8 cellular contexts compared by ENCODE assay signal in the genomic region with DNA sequence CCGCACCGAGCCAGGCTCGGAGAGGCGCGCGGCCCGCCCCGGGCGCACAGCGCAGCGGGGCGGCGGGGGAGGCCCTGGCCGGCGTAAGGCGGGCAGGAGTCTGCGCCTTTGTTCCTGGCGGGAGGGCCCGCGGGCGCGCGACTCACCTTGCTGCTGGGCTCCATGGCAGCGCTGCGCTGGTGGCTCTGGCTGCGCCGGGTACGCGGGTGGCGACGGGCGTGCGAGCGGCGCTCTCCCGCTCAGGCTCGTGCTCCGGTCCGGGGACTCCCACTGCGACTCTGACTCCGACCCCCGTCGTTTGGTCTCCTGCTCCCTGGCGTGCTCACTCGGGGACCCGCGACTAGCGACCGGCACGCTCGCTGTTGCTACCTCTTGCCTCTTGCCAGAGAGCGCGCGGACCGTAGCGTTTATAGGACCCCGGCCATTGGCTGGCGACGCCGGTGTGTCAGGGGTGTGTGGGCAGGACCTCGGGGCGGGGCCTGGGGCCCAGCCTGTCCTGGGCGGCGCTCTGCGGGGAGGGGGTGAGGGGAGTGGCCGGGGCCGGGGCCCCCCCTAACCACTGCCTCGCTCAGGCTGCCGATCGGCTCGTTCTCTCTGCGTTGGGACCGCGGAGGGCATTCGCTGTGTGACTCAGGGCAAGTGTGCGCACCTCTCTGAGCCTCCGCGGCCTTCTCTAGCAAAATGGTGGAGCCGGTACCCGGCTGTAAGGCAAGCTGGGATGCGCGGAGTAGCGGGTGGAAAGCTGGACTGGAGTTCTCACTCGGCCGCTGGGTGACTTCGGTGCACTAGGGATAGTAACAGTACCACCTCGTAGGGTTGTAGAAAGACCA. TPM values are rescaled to one million over a fixed set of nuclear protein-coding genes. Genes with fewer than 3 reads are reported as not detected.
DNase-seq lines count a peak whose midpoint lies in the region; ATAC-seq and TF ChIP-seq lines count a peak whose summit lies in the region.

SLC2A1 (minus strand) TSS at position 381 of the 830 bp plus-strand sequence; CDS start at position 164, 217 bp downstream.

- peak within 1 kb of the TSS; percentile 74 for H3K27ac ChIP-seq in angular gyrus (ENCODE audit: low read depth, low read length)
- H3K27ac ChIP-seq in right cardiac atrium (ENCODE audit: low read length): peak within 1 kb of the TSS; percentile 61
- peak within 1 kb of the TSS; percentile 63 to 90 for H3K27ac ChIP-seq in uterus

- DNase-seq in GM13977 (ENCODE audit: low spot score): peak; percentile 99
- peak; percentile 77 for DNase-seq in NCI-H146 treated with DMSO at 0.1 percent for 48 hours (lab: John Stamatoyannopoulos, UW; ENCODE audit: unreplicated experiment)
- peak; percentile 89 to 95 (median 95) for DNase-seq in T-helper 17 cell
- DNase-seq in right cardiac atrium: peak; percentile 90 to 96 (median 96)
- peak; percentile 97 for DNase-seq in putamen (ENCODE audit: low spot score)
- peak; percentile 77 to 88 for DNase-seq in uterus

- H3K9me3 ChIP-seq in T-helper 17 cell (ENCODE audit: control insufficient read depth, low read length, poor library complexity, severe bottlenecking): no peaks in the 10 kb centered on the region
- H3K9me3 ChIP-seq in right cardiac atrium (ENCODE audit: control insufficient read depth, low read length): no peaks in the 10 kb centered on the region
- H3K9me3 ChIP-seq in uterus: no peaks in the 10 kb centered on the region

- no peaks in the 10 kb centered on the region for H3K36me3 ChIP-seq in uterus

- peaks cover 12% of the 10 kb centered on the region for H3K36me3 Mint-ChIP-seq in T-helper 17 cell (ENCODE audit: low read depth)

- H3K27me3 ChIP-seq in right cardiac atrium (ENCODE audit: control insufficient read depth, insufficient read depth) (no peaks in the 10 kb centered on the region), uterus (no peaks in the 10 kb centered on the region)

- H3K4me3 Mint-ChIP-seq in T-helper 17 cell: peak within 1 kb of the TSS; percentile 97

- peak within 1 kb of the TSS; percentile 95 for H3K27ac Mint-ChIP-seq in T-helper 17 cell

- under 1% methylated on average over 87 of the region's 87 CpGs for WGBS in right cardiac atrium

- peaks cover 51% of the 10 kb centered on the region for H3K4me1 Mint-ChIP-seq in T-helper 17 cell

- ATAC-seq in HG02884 (IDR thresholded peaks at IDR 0.05; ENCODE audit: unreplicated experiment) (peak; percentile 64), T-helper 17 cell (peak; percentile 94), right cardiac atrium (peak; percentile 95 to 96)

- intact Hi-C loops in right cardiac atrium (cut with DNase I) (no loop called here), uterus (cut with DNase I; ENCODE audit: low total_unique reads) (no loop called here)

- peaks cover 18% of the 10 kb centered on the region for H3K27me3 Mint-ChIP-seq in T-helper 17 cell

- H3K4me3 ChIP-seq in right cardiac atrium (ENCODE audit: low read length) (peak within 1 kb of the TSS; percentile 63), uterus (peak within 1 kb of the TSS; percentile 45 to 87)

- peak; percentile 81 to 82 for TF ChIP-seq POLR2A in uterus (IDR thresholded peaks at IDR 0.05)

- TF ChIP-seq CTCF in GM13977 (IDR thresholded peaks at IDR 0.05; ENCODE audit: extremely low read depth, insufficient read depth, missing control alignments) (no peak), uterus (IDR thresholded peaks at IDR 0.05) (peak in 1 of 4 experiments; percentile 5)

- in situ Hi-C loops in GM13977 (cut with MboI; ENCODE audit: low pct_unique_long_range_greater_than_20kb, low sequenced_read_pairs, unreplicated experiment): no loop called here

- no peaks in the 10 kb centered on the region for H3K4me1 ChIP-seq in right cardiac atrium (ENCODE audit: control insufficient read depth, insufficient read depth, low read length)
- H3K4me1 ChIP-seq in uterus: no peaks in the 10 kb centered on the region

RNA-seq across cellular contexts. Expression of gene SLC2A1, which starts in this region (rescaled TPM):
- total RNA-seq in T-helper 17 cell: 10 to 100 TPM; 63.7 to 79.0 TPM
- total RNA-seq in right cardiac atrium: 10 to 100 TPM in 3 of 4 donors, 1 to 10 TPM in 1; 8.1 to 25.7 (median 15.2) TPM
- polyA plus RNA-seq in right cardiac atrium: 9.1 TPM
- total RNA-seq in uterus: 10 to 100 TPM in 3 of 4 donors, 1 to 10 TPM in 1; 4.6 to 76.2 (median 28.2) TPM

Comparison
In these comparisons a context has a peak if more than half of its experiments do, and no peak if none do; other contexts are left out.
1. Peak in every context shown above with its lines: DNase-seq, ATAC-seq, H3K4me3 ChIP-seq and H3K27ac ChIP-seq.